18 cellular contexts compared by ENCODE assay signal in genomic region chr16:78815713-78816112, GRCh38.
DNase-seq lines count a peak whose midpoint lies in the region; ATAC-seq and TF ChIP-seq lines count a peak whose summit lies in the region.
"Had no signal": no experiment of that assay in that cellular context is flagged by ENCODE, and none has a peak within 500 bp of the region (broad histone marks: within the 10 kb centered on the region; RNA-seq: fewer than 3 reads in every experiment).

No MANE protein-coding gene starts in this region.

- peaks cover 12% of the 10 kb centered on the region for H3K27me3 Mint-ChIP-seq in nephron (ENCODE audit: low read depth)

- no peaks in the 10 kb centered on the region for H3K9me3 ChIP-seq in adrenal gland (replicated peaks in 1 of 3)
- H3K9me3 ChIP-seq in testis: no peaks in the 10 kb centered on the region
- H3K9me3 ChIP-seq: right lobe of liver had no signal

- TF ChIP-seq CTCF in adrenal gland (IDR thresholded peaks at IDR 0.05) (no peak), nephron (IDR thresholded peaks at IDR 0.05; ENCODE audit: unreplicated experiment in 3 of 3) (no peak), testis (IDR thresholded peaks at IDR 0.05) (no peak), foreskin keratinocyte (conservative IDR thresholded peaks at IDR 0.05) (no peak)

- H3K36me3 ChIP-seq in adrenal gland (replicated peaks in 1 of 2) (no peaks in the 10 kb centered on the region), testis (ENCODE audit: low read depth, missing control alignments) (no peaks in the 10 kb centered on the region)
- H3K36me3 ChIP-seq: right lobe of liver had no signal

- H3K4me1 ChIP-seq in adrenal gland (replicated peaks in 1 of 2): peaks cover 0 to 15% of the 10 kb centered on the region in 2 donors
- peaks cover 21% of the 10 kb centered on the region for H3K4me1 ChIP-seq in testis
- H3K4me1 ChIP-seq in foreskin keratinocyte: no peaks in the 10 kb centered on the region

- H3K4me1 Mint-ChIP-seq in nephron: peaks cover 48% of the 10 kb centered on the region
- H3K4me1 Mint-ChIP-seq: CD14-positive monocyte had no signal

- no peaks in the 10 kb centered on the region for H3K9me3 Mint-ChIP-seq in nephron

- ATAC-seq in left cardiac atrium (peak; percentile 18 to 73), foreskin keratinocyte (no peak), HG03196 (IDR thresholded peaks at IDR 0.05; ENCODE audit: unreplicated experiment) (no peak)

- intact Hi-C loops in adrenal gland (cut with DNase I) (no loop called here), left cardiac atrium (cut with DNase I) (no loop called here), testis (cut with DNase I; ENCODE audit: low total_unique reads) (no loop called here)

- peak overlapping the region in 3 of 5 donors; percentile 17 to 73 (median 19) for H3K27ac ChIP-seq in adrenal gland
- peak overlapping the region in 1 of 2 donors; percentile 63 for H3K27ac ChIP-seq in testis
- no peak overlapping the region for H3K27ac ChIP-seq in foreskin keratinocyte

- TF ChIP-seq POLR2A in adrenal gland (IDR thresholded peaks at IDR 0.05) (no peak), testis (IDR thresholded peaks at IDR 0.05) (no peak)

- H3K36me3 Mint-ChIP-seq in nephron (ENCODE audit: low read depth): no peaks in the 10 kb centered on the region
- H3K36me3 Mint-ChIP-seq: CD14-positive monocyte had no signal

- no peak for DNase-seq in adrenal gland
- DNase-seq in left cardiac atrium: no peak
- DNase-seq in testis: peak; percentile 36
- DNase-seq in foreskin keratinocyte: no peak
- no peak for DNase-seq in SHP77 treated with DMSO at 0.1 percent for 48 hours (lab: John Stamatoyannopoulos, UW)
- DNase-seq in NCI-H2081 (lab: John Stamatoyannopoulos, UW): no peak
- DNase-seq: activated CD4-positive, alpha-beta T cell treated with anti-CD3 and anti-CD28 coated beads for 48 hours; activated naive CD4-positive, alpha-beta T cell; GOT3; kidney glomerular epithelial cell; NCI-H1092 treated with DMSO at 0.1 percent for 48 hours; NCI-H526; occipital lobe; right lobe of liver; stimulated activated naive CD4-positive, alpha-beta T cell treated with Interleukin-2 at 50 U/mL for 16 hours had no signal

- WGBS in adrenal gland, 4 donors: 36 to 40% (median 39%) methylated on average over 2 of the region's 2 CpGs
- WGBS in testis, 2 donors: 59 to 70% methylated on average over 2 of the region's 2 CpGs

- H3K27ac Mint-ChIP-seq in nephron: peak overlapping the region; percentile 64 to 86 (median 86)
- H3K27ac Mint-ChIP-seq: CD14-positive monocyte had no signal

- H3K27me3 ChIP-seq in adrenal gland: no peaks in the 10 kb centered on the region
- H3K27me3 ChIP-seq in testis: no peaks in the 10 kb centered on the region
- no peaks in the 10 kb centered on the region for H3K27me3 ChIP-seq in foreskin keratinocyte
- H3K27me3 ChIP-seq: right lobe of liver had no signal

- no peak overlapping the region for H3K4me3 Mint-ChIP-seq in nephron
- H3K4me3 Mint-ChIP-seq: CD14-positive monocyte had no signal

- no peak overlapping the region for H3K4me3 ChIP-seq in adrenal gland
- H3K4me3 ChIP-seq in testis: no peak overlapping the region
- H3K4me3 ChIP-seq: right lobe of liver had no signal

Comparison
In these comparisons a context has a peak if more than half of its experiments do, and no peak if none do; other contexts are left out.
1. ATAC-seq: peak in left cardiac atrium (2 of 2); none in foreskin keratinocyte (single experiment) and HG03196 (single experiment).